ENCODE assay signal across 8 cellular contexts in the genomic region with DNA sequence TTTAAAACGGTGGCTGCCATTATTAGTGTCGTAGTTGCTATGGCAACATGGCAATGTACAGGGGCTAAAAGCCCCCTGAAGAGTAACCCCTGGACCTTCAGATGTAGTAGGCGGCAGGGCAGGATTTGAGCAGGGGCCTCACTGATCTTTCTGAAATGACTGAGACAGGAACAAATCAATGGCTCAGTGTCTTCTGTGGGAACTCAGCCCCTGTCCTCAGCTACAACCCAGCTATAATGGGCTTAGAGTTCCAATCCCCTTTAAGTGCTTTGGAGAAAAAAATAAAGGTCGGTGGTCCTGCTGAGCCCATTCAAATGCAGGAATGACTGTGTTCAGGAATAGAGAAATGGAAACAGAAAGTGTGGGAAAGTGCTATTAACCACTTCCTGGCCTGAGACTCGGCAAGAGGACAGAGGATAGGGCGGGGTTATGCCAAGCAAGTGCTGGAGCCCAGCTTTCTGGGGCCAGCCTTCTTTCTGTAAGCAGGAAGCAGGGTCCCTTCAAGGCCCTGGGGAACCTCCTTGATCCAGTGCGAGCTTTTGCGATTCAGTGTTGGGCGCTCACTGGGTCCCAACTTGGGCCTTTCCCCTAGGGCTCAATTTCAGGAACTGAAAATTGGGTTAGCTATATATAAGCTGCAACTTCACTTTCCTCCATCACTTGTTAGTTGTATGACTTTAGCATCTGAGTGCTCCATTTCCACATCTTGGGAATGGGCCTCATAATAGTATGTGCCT. TPM values are rescaled to one million over a fixed set of nuclear protein-coding genes. Genes with fewer than 3 reads are reported as not detected.
DNase-seq lines count a peak whose midpoint lies in the region; ATAC-seq, FAIRE-seq and TF ChIP-seq lines count a peak whose summit lies in the region.

No MANE protein-coding gene starts in this region.

- intact Hi-C loops in vagina (cut with DNase I) = no loop called here

- H3K36me3 Mint-ChIP-seq in astrocyte (ENCODE audit: low read depth, unreplicated experiment) = no peaks in the 10 kb centered on the region
- no peaks in the 10 kb centered on the region for H3K36me3 Mint-ChIP-seq in mesothelial cell of epicardium
- H3K36me3 Mint-ChIP-seq in immature natural killer cell = no peaks in the 10 kb centered on the region

- H3K4me3 Mint-ChIP-seq in astrocyte (ENCODE audit: unreplicated experiment) (no peak overlapping the region), mesothelial cell of epicardium (no peak overlapping the region), immature natural killer cell (no peak overlapping the region)

- H3K4me1 ChIP-seq in astrocyte (ENCODE audit: insufficient read depth, low read length) (peaks cover 16% of the 10 kb centered on the region), vagina (peaks cover 26% of the 10 kb centered on the region)

- peak overlapping the region; percentile 15 for H2AFZ ChIP-seq in astrocyte (ENCODE audit: low read depth, low read length)

- H3K4me1 Mint-ChIP-seq in astrocyte (ENCODE audit: low read depth, unreplicated experiment) (peaks cover 32% of the 10 kb centered on the region), mesothelial cell of epicardium (peaks cover 14% of the 10 kb centered on the region), immature natural killer cell (peaks cover 2 to 10% of the 10 kb centered on the region in 2 donors)

- H3K9me3 ChIP-seq in astrocyte (ENCODE audit: insufficient read depth, low read depth, low read length) (no peaks in the 10 kb centered on the region), vagina (no peaks in the 10 kb centered on the region)

- ATAC-seq in GM21515 (IDR thresholded peaks at IDR 0.05; ENCODE audit: unreplicated experiment) (peak; percentile 70), HG03575 (IDR thresholded peaks at IDR 0.05; ENCODE audit: extremely low read depth, insufficient number of reproducible peaks, low FRiP score, unreplicated experiment) (peak; percentile 59)

- no peaks in the 10 kb centered on the region for H4K20me1 ChIP-seq in astrocyte (ENCODE audit: insufficient read depth, low read length)

- H3K27ac ChIP-seq in astrocyte (ENCODE audit: low read depth, low read length) = no peak overlapping the region
- no peak overlapping the region for H3K27ac ChIP-seq in vagina

- H3K27me3 Mint-ChIP-seq in astrocyte (ENCODE audit: low read depth, unreplicated experiment) = no peaks in the 10 kb centered on the region
- peaks cover 3% of the 10 kb centered on the region for H3K27me3 Mint-ChIP-seq in mesothelial cell of epicardium (ENCODE audit: low read depth)
- peaks cover 0 to 4% (median 3%) of the 10 kb centered on the region in 3 donors for H3K27me3 Mint-ChIP-seq in immature natural killer cell (ENCODE audit: low read depth in 3 of 3)

- H3K9me3 Mint-ChIP-seq in astrocyte (ENCODE audit: unreplicated experiment) = no peaks in the 10 kb centered on the region
- no peaks in the 10 kb centered on the region for H3K9me3 Mint-ChIP-seq in mesothelial cell of epicardium
- H3K9me3 Mint-ChIP-seq in immature natural killer cell = no peaks in the 10 kb centered on the region

- H3K36me3 ChIP-seq in astrocyte (ENCODE audit: insufficient read depth, low read length) = no peaks in the 10 kb centered on the region
- H3K36me3 ChIP-seq in vagina = no peaks in the 10 kb centered on the region

- H3K79me2 ChIP-seq in astrocyte (ENCODE audit: insufficient read depth, low read length) = no peaks in the 10 kb centered on the region

- no peak for DNase-seq in GM12892 (ENCODE audit: insufficient read length)
- no peak for DNase-seq in astrocyte (ENCODE audit: low read depth)
- no peak for DNase-seq in mesothelial cell of epicardium (ENCODE audit: low spot score in 2 of 2, unreplicated experiment in 2 of 2)
- no peak for DNase-seq in immature natural killer cell
- DNase-seq in stimulated activated CD4-positive, alpha-beta T cell treated with anti-CD3 and anti-CD28 coated beads, Interleukin-2, amount 100 ng/mL, for 48 hours = no peak
- no peak for DNase-seq in vagina (ENCODE audit: extremely low spot score in 2 of 2)

- no peak overlapping the region for H3K27ac Mint-ChIP-seq in astrocyte (ENCODE audit: unreplicated experiment)
- H3K27ac Mint-ChIP-seq in mesothelial cell of epicardium = no peak overlapping the region
- no peak overlapping the region for H3K27ac Mint-ChIP-seq in immature natural killer cell

- TF ChIP-seq CTCF in astrocyte (IDR thresholded peaks at IDR 0.05; ENCODE audit: insufficient read depth, low read depth, low read length) = no peak
- TF ChIP-seq CTCF in mesothelial cell of epicardium (IDR thresholded peaks at IDR 0.05; ENCODE audit: unreplicated experiment) = no peak
- TF ChIP-seq CTCF in vagina (IDR thresholded peaks at IDR 0.05) = no peak

- H3K9ac ChIP-seq in astrocyte (ENCODE audit: low read length) = no peak overlapping the region

- H3K4me3 ChIP-seq in astrocyte (ENCODE audit: insufficient read depth, low read depth, low read length) (no peak overlapping the region), vagina (no peak overlapping the region)

- H3K27me3 ChIP-seq in astrocyte (ENCODE audit: insufficient read depth, low read length) (no peaks in the 10 kb centered on the region), vagina (no peaks in the 10 kb centered on the region)

- TF ChIP-seq POLR2A in GM12892 (IDR thresholded peaks at IDR 0.05; ENCODE audit: low read depth, low read length) (no peak), vagina (IDR thresholded peaks at IDR 0.05) (no peak)

- peak; percentile 97 for FAIRE-seq in GM12892 (lab: Jason Lieb, UNC)
- FAIRE-seq in astrocyte (lab: Jason Lieb, UNC) = no peak

- H3K4me2 ChIP-seq in astrocyte (ENCODE audit: low read length) = no peak overlapping the region

RNA-seq across cellular contexts. Expression of a gene that starts 6.1 kb away (rescaled TPM):
- 109 TPM for polyA plus RNA-seq in GM12892 (2012; ENCODE audit: missing spikeins)
- total RNA-seq in astrocyte (74.5 and 90.6 TPM in 2 replicates), mesothelial cell of epicardium (10.6 to 11.8 TPM (median 11.2 TPM) in 3 replicates), vagina (91.6 TPM)
- 10 to 100 TPM in 2 of 3 donors, 1 to 10 TPM in 1; 9.7 to 15.7 (median 10.7) TPM for polyA plus RNA-seq in immature natural killer cell
